Comparison of ENCODE assay signal across 21 cellular contexts in genomic region chr7:31933481-31933880, GRCh38.
A peak's percentile ranks its signal among the peaks of the same experiment; 100 is the strongest.
DNase-seq lines count a peak whose midpoint lies in the region; ATAC-seq, FAIRE-seq and TF ChIP-seq lines count a peak whose summit lies in the region.
"Had no signal": no experiment of that assay in that cellular context is flagged by ENCODE, and none has a peak within 500 bp of the region (broad histone marks: within the 10 kb centered on the region; RNA-seq: fewer than 3 reads in every experiment).

No MANE protein-coding gene starts in this region.

- no peak overlapping the region for H3K4me2 ChIP-seq in HepG2 (ENCODE audit: low read depth, low read length)
- H3K4me2 ChIP-seq: BLaER1 had no signal

- H4K20me1 ChIP-seq in HepG2 (ENCODE audit: insufficient read depth, low read length) = no peaks in the 10 kb centered on the region
- H4K20me1 ChIP-seq: BLaER1 had no signal

- 0% methylated on average over 1 of the region's 1 CpG for WGBS in HepG2 (ENCODE audit: low lambda C conversion rate)

- FAIRE-seq in HepG2 (lab: Jason Lieb, UNC) = no peak
- FAIRE-seq: K562 had no signal

- no TSS peak for BruUV-seq in HepG2 (replicated peaks; lab: Mats Ljungman, UMichigan)

- TF ChIP-seq EP300 in HepG2 (IDR thresholded peaks at IDR 0.05; ENCODE audit: low read depth in 2 of 2, low read length in 2 of 2) (no peak), HepG2 (CRISPR knock-in tag; IDR thresholded peaks at IDR 0.05; ENCODE audit: borderline replicate concordance) (no peak)

- H3K4me3 Mint-ChIP-seq in natural killer cell treated with Interleukin-12 subunit alpha and Interleukin-12 subunit beta and Interleukin-15 and Interleukin-18, amount 100 ng/mL, for 72 hours = no peak overlapping the region
- H3K4me3 Mint-ChIP-seq: CD4-positive, alpha-beta memory T cell had no signal

- H3K4me3 ChIP-seq in HepG2 (replicated peaks in 1 of 3; ENCODE audit: insufficient read depth in 1 of 3, low read depth in 2 of 3, low read length in 3 of 3) = no peak overlapping the region
- H3K4me3 ChIP-seq: BLaER1, HAP-1, K562, SJCRH30 had no signal

- CTCF ChIA-PET in HepG2 (lab: Yijun Ruan, JAX; ENCODE audit: low intra/inter-chr PET ratio, low total read pairs) = no interaction called here

- no peaks in the 10 kb centered on the region for H3K36me3 ChIP-seq in HepG2 (replicated peaks in 1 of 2; ENCODE audit: control insufficient read depth in 1 of 2, insufficient read depth in 2 of 2, low read length in 2 of 2)
- H3K36me3 ChIP-seq: BLaER1, HAP-1, SJCRH30 had no signal

- H2AFZ ChIP-seq in HepG2 (ENCODE audit: low read length) = no peak overlapping the region

- H3K27ac ChIP-seq in foreskin keratinocyte (no peak overlapping the region), HepG2 (ENCODE audit: extremely low read length, insufficient read depth, low read length) (no peak overlapping the region)
- H3K27ac ChIP-seq: 22Rv1, BLaER1, SJCRH30 had no signal

- peak; percentile 18 for ATAC-seq in foreskin keratinocyte
- ATAC-seq in HepG2 = no peak
- ATAC-seq in natural killer cell treated with Interleukin-12 subunit alpha and Interleukin-12 subunit beta and Interleukin-15 and Interleukin-18, amount 100 ng/mL, for 72 hours = no peak
- ATAC-seq: K562 had no signal

- DNase-seq in NOMO-1 treated with DMSO at 0.1 percent for 48 hours (lab: John Stamatoyannopoulos, UW; ENCODE audit: unreplicated experiment) (peak; percentile 20), NOMO-1 (lab: John Stamatoyannopoulos, UW; ENCODE audit: unreplicated experiment in 2 of 2) (no peak), GM04503 (ENCODE audit: low read depth) (peak; percentile 24), NCI-H226 (peak; percentile 54), foreskin keratinocyte (no peak), HepG2 (ENCODE audit: low spot score) (no peak), T-helper 1 cell (no peak)
- no peak for DNase-seq in natural killer cell treated with Interleukin-12 subunit alpha and Interleukin-12 subunit beta and Interleukin-15 and Interleukin-18, amount 100 ng/mL, for 72 hours (ENCODE audit: low spot score)
- DNase-seq: CD4-positive, alpha-beta memory T cell; DMS53; NCI-H1105 treated with DMSO at 0.1 percent for 48 hours; NCI-H1694; NCI-H2081 treated with DMSO at 0.1 percent for 48 hours; NCI-H510A; NCI-H748 treated with DMSO at 0.1 percent for 48 hours; RPMI8226; SJCRH30 had no signal

- in situ Hi-C loops in HepG2 (cut with HindIII; ENCODE audit: extremely low pct_ligation_motif_present, low pct_unique_long_range_greater_than_20kb) = no loop called here

- H3K9ac ChIP-seq in HepG2 (ENCODE audit: insufficient read depth, low read depth, low read length) = no peak overlapping the region
- H3K9ac ChIP-seq: BLaER1 had no signal

- TF ChIP-seq CTCF in foreskin keratinocyte (conservative IDR thresholded peaks at IDR 0.05) = no peak
- TF ChIP-seq CTCF in HepG2 (CRISPR knock-in tag; IDR thresholded peaks at IDR 0.05) = no peak

- TF ChIP-seq POLR2A in HepG2 (IDR thresholded peaks at IDR 0.05; ENCODE audit: insufficient read depth in 1 of 2, low read depth in 2 of 2, low read length in 2 of 2) = no peak

- H3K27ac Mint-ChIP-seq in natural killer cell treated with Interleukin-12 subunit alpha and Interleukin-12 subunit beta and Interleukin-15 and Interleukin-18, amount 100 ng/mL, for 72 hours = no peak overlapping the region

- no peaks in the 10 kb centered on the region for H3K79me2 ChIP-seq in HepG2 (ENCODE audit: insufficient read depth, low read length)

- no peaks in the 10 kb centered on the region for H3K9me3 ChIP-seq in HepG2 (ENCODE audit: low read length)
- H3K9me3 ChIP-seq: BLaER1, HAP-1, SJCRH30 had no signal

- TF ChIP-seq RAD21 in HepG2 (CRISPR knock-in tag; IDR thresholded peaks at IDR 0.05) = no peak

- H3K27me3 ChIP-seq in foreskin keratinocyte (no peaks in the 10 kb centered on the region), HepG2 (ENCODE audit: control insufficient read depth in 1 of 2, insufficient read depth in 2 of 2, low read length in 2 of 2) (no peaks in the 10 kb centered on the region)
- H3K27me3 ChIP-seq: BLaER1, SJCRH30 had no signal

- intact Hi-C loops in HepG2 (cut with micrococcal nuclease; ENCODE audit: unreplicated experiment) = no loop called here

- H3K9me3 Mint-ChIP-seq in natural killer cell treated with Interleukin-12 subunit alpha and Interleukin-12 subunit beta and Interleukin-15 and Interleukin-18, amount 100 ng/mL, for 72 hours = peaks cover 14% of the 10 kb centered on the region

- no peaks in the 10 kb centered on the region for H3K4me1 Mint-ChIP-seq in natural killer cell treated with Interleukin-12 subunit alpha and Interleukin-12 subunit beta and Interleukin-15 and Interleukin-18, amount 100 ng/mL, for 72 hours (ENCODE audit: low read depth in 2 of 2)
- H3K4me1 Mint-ChIP-seq: CD4-positive, alpha-beta memory T cell had no signal

- H3K4me1 ChIP-seq in foreskin keratinocyte (peaks cover 47% of the 10 kb centered on the region), HepG2 (ENCODE audit: insufficient read depth, low read length) (no peaks in the 10 kb centered on the region)
- H3K4me1 ChIP-seq: BLaER1, HAP-1, SJCRH30 had no signal

- peaks cover 4% of the 10 kb centered on the region for H3K36me3 Mint-ChIP-seq in natural killer cell treated with Interleukin-12 subunit alpha and Interleukin-12 subunit beta and Interleukin-15 and Interleukin-18, amount 100 ng/mL, for 72 hours
- H3K36me3 Mint-ChIP-seq: CD4-positive, alpha-beta memory T cell had no signal

- H3K27me3 Mint-ChIP-seq in natural killer cell treated with Interleukin-12 subunit alpha and Interleukin-12 subunit beta and Interleukin-15 and Interleukin-18, amount 100 ng/mL, for 72 hours = no peaks in the 10 kb centered on the region
- H3K27me3 Mint-ChIP-seq: CD4-positive, alpha-beta memory T cell had no signal

- POLR2A ChIA-PET in HepG2 (lab: Yijun Ruan, JAX) = no interaction called here

TF ChIP-seq in HepG2, 621 proteins besides CTCF, POLR2A, EP300 and RAD21:
- TF ChIP-seq RFX5 (IDR thresholded peaks at IDR 0.05; ENCODE audit: low read depth, low read length) = no peak
- no peak for TF ChIP-seq SETDB1 (CRISPR knock-in tag; IDR thresholded peaks at IDR 0.05; ENCODE audit: borderline replicate concordance)
- no peak for TF ChIP-seq ZNF839 (CRISPR knock-in tag; IDR thresholded peaks at IDR 0.05; ENCODE audit: borderline replicate concordance)
TF ChIP-seq in HepG2: peak in this region for 0.

Comparison
In these comparisons a context has a peak if more than half of its experiments do, and no peak if none do; other contexts are left out.
1. DNase-seq: peak in NOMO-1 treated with DMSO at 0.1 percent for 48 hours (single experiment), GM04503 (single experiment) and NCI-H226 (single experiment); none in NOMO-1 (0 of 2), foreskin keratinocyte (0 of 2), HepG2 (single experiment), natural killer cell treated with Interleukin-12 subunit alpha and Interleukin-12 subunit beta and Interleukin-15 and Interleukin-18, amount 100 ng/mL, for 72 hours (single experiment) and T-helper 1 cell (0 of 5).